Comparison of ENCODE assay signal across 19 cellular contexts in genomic region chr12:100251917-100252316, GRCh38. TPM values are rescaled to one million over a fixed set of nuclear protein-coding genes. Genes with fewer than 3 reads are reported as not detected.
DNase-seq lines count a peak whose midpoint lies in the region; ATAC-seq, FAIRE-seq and TF ChIP-seq lines count a peak whose summit lies in the region.
"Had no signal": no experiment of that assay in that cellular context is flagged by ENCODE, and none has a peak within 500 bp of the region (broad histone marks: within the 10 kb centered on the region; RNA-seq: fewer than 3 reads in every experiment).

No MANE protein-coding gene starts in this region.

- peak; percentile 99 for DNase-seq in DMS79 treated with DMSO at 0.1 percent for 48 hours (lab: John Stamatoyannopoulos, UW)
- peak; percentile 81 for DNase-seq in NCI-H2029 (lab: John Stamatoyannopoulos, UW)
- peak; percentile 83 for DNase-seq in epithelial cell of proximal tubule (ENCODE audit: low read depth)
- peak in 3 of 6 donors; percentile 65 to 82 (median 68) for DNase-seq in pancreas
- DNase-seq in PC-9 = no peak
- no peak for DNase-seq in immature natural killer cell
- DNase-seq: activated CD4-positive, alpha-beta T cell treated with anti-CD3 and anti-CD28 coated beads, Interleukin-2, amount 50 U/mL, for 48 hours; activated naive CD8-positive, alpha-beta T cell treated with anti-CD3 and anti-CD28 coated beads, Interleukin-2, amount 50 U/mL, for 24 hours; activated T-cell treated with anti-CD3 and anti-CD28 coated beads, Interleukin-2, amount 50 U/mL, for 48 hours; effector memory CD8-positive, alpha-beta T cell; H9; KG1; midbrain; NCI-H1694 treated with DMSO at 0.1 percent for 48 hours; stimulated activated CD4-positive, alpha-beta T cell treated with anti-CD3 and anti-CD28 coated beads, Interleukin-12 subunit alpha, Interleukin-12 subunit beta, amount 100 ng/mL, for 4 hours had no signal

- CTCF ChIA-PET in PC-9 (lab: Charles Lee) = no interaction called here

- no peaks in the 10 kb centered on the region for H3K79me2 ChIP-seq in PC-9 (ENCODE audit: low read depth)

- no peaks in the 10 kb centered on the region for H3K27me3 ChIP-seq in pancreas
- no peaks in the 10 kb centered on the region for H3K27me3 ChIP-seq in PC-9 (ENCODE audit: insufficient read depth, low read depth)
- H3K27me3 ChIP-seq: BLaER1 had no signal

- H3K4me2 ChIP-seq in PC-9 = no peak overlapping the region
- H3K4me2 ChIP-seq: BLaER1 had no signal

- no peaks in the 10 kb centered on the region for H3K36me3 Mint-ChIP-seq in immature natural killer cell

- H3K4me3 Mint-ChIP-seq in immature natural killer cell = no peak overlapping the region
- H3K4me3 Mint-ChIP-seq: activated naive CD8-positive, alpha-beta T cell treated with anti-CD3 and anti-CD28 coated beads, Interleukin-2, amount 50 U/mL, for 24 hours; effector memory CD8-positive, alpha-beta T cell; H9; stimulated activated naive CD8-positive, alpha-beta T cell treated with anti-CD3 and anti-CD28 coated beads, Interleukin-15, Interleukin-2, amounts not matched to agents 100 ng/mL and 50 ng/mL, for 24 hours had no signal

- peak overlapping the region in 1 of 6 donors; percentile 11 for H3K27ac Mint-ChIP-seq in immature natural killer cell
- H3K27ac Mint-ChIP-seq: activated naive CD8-positive, alpha-beta T cell treated with anti-CD3 and anti-CD28 coated beads, Interleukin-2, amount 50 U/mL, for 24 hours; effector memory CD8-positive, alpha-beta T cell; H9; stimulated activated naive CD8-positive, alpha-beta T cell treated with anti-CD3 and anti-CD28 coated beads, Interleukin-15, Interleukin-2, amounts not matched to agents 100 ng/mL and 50 ng/mL, for 24 hours had no signal

- H3F3A ChIP-seq in PC-9 (ENCODE audit: insufficient read depth, low read depth) = no peaks in the 10 kb centered on the region

- no peaks in the 10 kb centered on the region for H3K4me1 Mint-ChIP-seq in immature natural killer cell
- H3K4me1 Mint-ChIP-seq: activated naive CD8-positive, alpha-beta T cell treated with anti-CD3 and anti-CD28 coated beads, Interleukin-2, amount 50 U/mL, for 24 hours; H9 had no signal

- WGBS in pancreas, 2 donors = 9 to 23% methylated on average over 2 of the region's 2 CpGs

- no TSS peak for BruUV-seq in PC-9 (replicated peaks; lab: Mats Ljungman, UMichigan)

- H3K27ac ChIP-seq in pancreas = peak overlapping the region in 1 of 4 donors; percentile 36
- H3K27ac ChIP-seq in PC-9 = no peak overlapping the region
- H3K27ac ChIP-seq: BLaER1 had no signal

- H3K9me3 ChIP-seq in pancreas (no peaks in the 10 kb centered on the region), PC-9 (ENCODE audit: insufficient read depth, low read depth) (no peaks in the 10 kb centered on the region)
- H3K9me3 ChIP-seq: BLaER1 had no signal

- no peak for FAIRE-seq in pancreas (lab: Jason Lieb, UNC)
- FAIRE-seq: urothelium cell line had no signal

- peaks cover 0 to 3% (median 0%) of the 10 kb centered on the region in 3 donors for H3K27me3 Mint-ChIP-seq in immature natural killer cell (ENCODE audit: low read depth in 3 of 3)
- H3K27me3 Mint-ChIP-seq: activated naive CD8-positive, alpha-beta T cell treated with anti-CD3 and anti-CD28 coated beads, Interleukin-2, amount 50 U/mL, for 24 hours; effector memory CD8-positive, alpha-beta T cell; stimulated activated naive CD8-positive, alpha-beta T cell treated with anti-CD3 and anti-CD28 coated beads, Interleukin-15, Interleukin-2, amounts not matched to agents 100 ng/mL and 50 ng/mL, for 24 hours had no signal

- no peak overlapping the region for H3K4me3 ChIP-seq in epithelial cell of proximal tubule (ENCODE audit: low read depth, low read length)
- no peak overlapping the region for H3K4me3 ChIP-seq in pancreas
- H3K4me3 ChIP-seq in PC-9 = no peak overlapping the region
- H3K4me3 ChIP-seq: BLaER1 had no signal

- H3K9me3 Mint-ChIP-seq in immature natural killer cell = no peaks in the 10 kb centered on the region
- H3K9me3 Mint-ChIP-seq: activated naive CD8-positive, alpha-beta T cell treated with anti-CD3 and anti-CD28 coated beads, Interleukin-2, amount 50 U/mL, for 24 hours; effector memory CD8-positive, alpha-beta T cell; H9; stimulated activated naive CD8-positive, alpha-beta T cell treated with anti-CD3 and anti-CD28 coated beads, Interleukin-15, Interleukin-2, amounts not matched to agents 100 ng/mL and 50 ng/mL, for 24 hours had no signal

- TF ChIP-seq CTCF in epithelial cell of proximal tubule (conservative IDR thresholded peaks at IDR 0.05; ENCODE audit: low read depth, low read length) = no peak
- TF ChIP-seq CTCF in pancreas (IDR thresholded peaks at IDR 0.05) = no peak
- TF ChIP-seq CTCF in PC-9 (conservative IDR thresholded peaks at IDR 0.05) = no peak

- POLR2A ChIA-PET in PC-9 (lab: Charles Lee; ENCODE audit: unreplicated experiment) = no interaction called here

- intact Hi-C loops in pancreas (cut with DNase I) (no loop called here), PC-9 (cut with micrococcal nuclease; ENCODE audit: unreplicated experiment) (no loop called here)

- H3K4me1 ChIP-seq in pancreas (peaks cover 8 to 10% (median 8%) of the 10 kb centered on the region in 3 donors), PC-9 (replicated peaks; ENCODE audit: insufficient read depth) (no peaks in the 10 kb centered on the region)
- H3K4me1 ChIP-seq: BLaER1 had no signal

- H3K36me3 ChIP-seq in pancreas = no peaks in the 10 kb centered on the region
- H3K36me3 ChIP-seq in PC-9 (ENCODE audit: low read depth) = no peaks in the 10 kb centered on the region
- H3K36me3 ChIP-seq: BLaER1 had no signal

- H2AFZ ChIP-seq in PC-9 = no peak overlapping the region

- no peaks in the 10 kb centered on the region for H3K9me2 ChIP-seq in PC-9 (ENCODE audit: insufficient read depth)

- ATAC-seq in pancreas (peak; percentile 92 to 99 (median 97)), GM19463 (IDR thresholded peaks at IDR 0.05; ENCODE audit: unreplicated experiment) (no peak)
- ATAC-seq: activated naive CD8-positive, alpha-beta T cell treated with anti-CD3 and anti-CD28 coated beads, Interleukin-2, amount 50 U/mL, for 24 hours; effector memory CD8-positive, alpha-beta T cell had no signal

- H4K20me1 ChIP-seq in PC-9 (ENCODE audit: insufficient read depth) = no peaks in the 10 kb centered on the region
- H4K20me1 ChIP-seq: BLaER1 had no signal

RNA-seq across cellular contexts. Expression of gene DEPDC4, which starts 15.0 kb away (rescaled TPM):
- total RNA-seq in epithelial cell of proximal tubule (1.0 and 3.4 TPM in 2 replicates), pancreas (1 to 10 TPM in 4 of 6 donors, under 1 TPM in 2; 0.82 to 2.2 (median 1.5) TPM), PC-9 (2021) (1.8 and 2.9 TPM in 2 replicates)
- polyA plus RNA-seq in pancreas (under 1 TPM; 0.42 to 0.56 TPM), immature natural killer cell (under 1 TPM in 1 of 3 donors, not detected in 2; 0.29 TPM)

RNA-seq across cellular contexts. Expression of gene SCYL2, which starts 15.1 kb away (rescaled TPM):
- total RNA-seq in epithelial cell of proximal tubule = 24.6 and 28.9 TPM in 2 replicates
- 10 to 100 TPM; 13.3 to 25.0 (median 16.6) TPM for total RNA-seq in pancreas
- polyA plus RNA-seq in pancreas = 10 to 100 TPM in 1 of 2 donors, 1 to 10 TPM in 1; 6.7 to 11.7 TPM
- 31.0 and 41.1 TPM in 2 replicates for total RNA-seq in PC-9 (2021)
- polyA plus RNA-seq in immature natural killer cell = 10 to 100 TPM; 25.3 to 34.3 (median 29.9) TPM

RNA-seq across cellular contexts. Expression of gene ACTR6, which starts 51.3 kb away (rescaled TPM):
- 23.3 and 37.8 TPM in 2 replicates for total RNA-seq in epithelial cell of proximal tubule
- 10 to 100 TPM in 2 of 6 donors, 1 to 10 TPM in 4; 3.8 to 14.4 (median 7.0) TPM for total RNA-seq in pancreas
- polyA plus RNA-seq in pancreas = 10 to 100 TPM in 1 of 2 donors, 1 to 10 TPM in 1; 5.0 to 10.4 TPM
- total RNA-seq in PC-9 (2021) = 22.4 and 26.9 TPM in 2 replicates
- 10 to 100 TPM; 40.6 to 54.6 (median 41.3) TPM for polyA plus RNA-seq in immature natural killer cell

Comparison
In these comparisons a context has a peak if more than half of its experiments do, and no peak if none do; other contexts are left out.
1. DNase-seq: peak in DMS79 treated with DMSO at 0.1 percent for 48 hours (single experiment), NCI-H2029 (single experiment) and epithelial cell of proximal tubule (single experiment); none in PC-9 (0 of 2) and immature natural killer cell (0 of 3).